ENCODE assay signal across 10 cellular contexts in the genomic region with DNA sequence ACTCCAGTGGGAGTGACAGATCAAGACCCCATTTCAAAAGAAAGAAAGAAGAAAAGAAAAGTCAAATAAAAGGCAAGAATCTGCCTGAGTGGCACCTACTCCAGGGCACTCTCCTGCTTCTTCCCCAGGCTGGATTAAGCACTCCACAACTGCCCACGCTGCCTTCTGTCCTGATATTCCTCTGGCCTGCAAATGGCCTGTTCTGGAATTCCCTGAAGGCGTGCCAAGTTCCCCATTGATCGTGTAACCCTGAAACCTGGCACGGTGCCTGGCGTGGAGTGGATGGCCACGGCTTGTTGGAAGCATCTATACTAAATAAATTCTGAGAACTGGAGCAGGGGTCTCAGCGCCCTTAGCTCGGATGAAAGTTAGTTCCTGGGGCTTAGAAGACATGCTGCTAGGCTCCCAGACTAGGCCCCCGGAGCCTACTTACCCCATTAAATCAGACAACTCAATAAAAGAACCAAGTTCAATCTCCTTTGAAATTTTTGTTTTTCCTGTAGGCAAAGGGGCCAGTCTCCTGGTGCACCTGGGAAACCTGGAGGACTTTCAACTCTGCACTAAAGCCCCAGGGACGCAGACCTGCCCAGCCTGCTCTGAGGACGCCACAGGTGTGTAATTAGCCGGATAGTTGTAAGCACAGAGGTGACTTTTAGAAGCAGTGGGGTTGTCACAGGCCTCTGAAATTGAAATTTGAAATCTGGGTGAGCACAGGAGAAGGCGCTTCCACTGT. TPM values are rescaled to one million over a fixed set of nuclear protein-coding genes. Genes with fewer than 3 reads are reported as not detected.
DNase-seq lines count a peak whose midpoint lies in the region; ATAC-seq and TF ChIP-seq lines count a peak whose summit lies in the region.
"Had no signal": no experiment of that assay in that cellular context is flagged by ENCODE, and none has a peak within 500 bp of the region (broad histone marks: within the 10 kb centered on the region; RNA-seq: fewer than 3 reads in every experiment).

No MANE protein-coding gene starts in this region.

- H3K9me3 ChIP-seq in colonic mucosa (no peaks in the 10 kb centered on the region), left lung (no peaks in the 10 kb centered on the region), upper lobe of right lung (no peaks in the 10 kb centered on the region), MM.1S (replicated peaks; ENCODE audit: insufficient read depth, low read length) (no peaks in the 10 kb centered on the region)

- peak overlapping the region; percentile 37 for H3K27ac ChIP-seq in colonic mucosa
- peak overlapping the region in 1 of 2 donors; percentile 0 for H3K27ac ChIP-seq in left lung
- no peak overlapping the region for H3K27ac ChIP-seq in upper lobe of right lung
- no peak overlapping the region for H3K27ac ChIP-seq in MM.1S (ENCODE audit: low read length)
- H3K27ac ChIP-seq: WERI-Rb-1 had no signal

- H3K9ac ChIP-seq in colonic mucosa (ENCODE audit: low read depth in 2 of 2, low read length in 2 of 2) (peak overlapping the region in 1 of 2 donors; percentile 2), MM.1S (ENCODE audit: low read length) (no peak overlapping the region)

- peak; percentile 47 for DNase-seq in NCI-H2196 (lab: John Stamatoyannopoulos, UW; ENCODE audit: unreplicated experiment)
- no peak for DNase-seq in NCI-H2196 treated with DMSO at 0.1 percent for 48 hours (lab: John Stamatoyannopoulos, UW; ENCODE audit: unreplicated experiment)
- DNase-seq in colonic mucosa, result peak; percentile 63
- peak in 1 of 2 donors; percentile 60 for DNase-seq in left lung
- DNase-seq in upper lobe of right lung, result peak; percentile 83
- DNase-seq in stimulated activated CD4-positive, alpha-beta T cell treated with anti-CD3 and anti-CD28 coated beads, Interleukin-15, amount 100 ng/mL, for 24 hours, result no peak
- no peak for DNase-seq in NCI-H2081 treated with DMSO at 0.1 percent for 48 hours (lab: John Stamatoyannopoulos, UW)
- no peak for DNase-seq in MM.1S
- DNase-seq: activated naive CD8-positive, alpha-beta T cell treated with anti-CD3 and anti-CD28 coated beads, Interleukin-2, amount 50 U/mL, for 24 hours; WERI-Rb-1 had no signal

- H3F3A ChIP-seq in MM.1S (ENCODE audit: insufficient read depth, low read length), result no peaks in the 10 kb centered on the region

- H3K79me2 ChIP-seq in MM.1S (ENCODE audit: low read length), result no peaks in the 10 kb centered on the region

- TF ChIP-seq CTCF in colonic mucosa (IDR thresholded peaks at IDR 0.05), result no peak
- no peak for TF ChIP-seq CTCF in left lung (IDR thresholded peaks at IDR 0.05)
- no peak for TF ChIP-seq CTCF in upper lobe of right lung (IDR thresholded peaks at IDR 0.05)
- no peak for TF ChIP-seq CTCF in MM.1S (IDR thresholded peaks at IDR 0.05; ENCODE audit: low read length)

- ATAC-seq in left lung, result peak; percentile 83
- peak; percentile 62 for ATAC-seq in upper lobe of right lung
- ATAC-seq: activated naive CD8-positive, alpha-beta T cell treated with anti-CD3 and anti-CD28 coated beads, Interleukin-2, amount 50 U/mL, for 24 hours had no signal

- intact Hi-C loops in colonic mucosa (cut with DNase I) (no loop called here), left lung (cut with DNase I) (no loop called here), upper lobe of right lung (cut with DNase I) (no loop called here)

- H3K4me3 ChIP-seq in colonic mucosa (no peak overlapping the region), left lung (no peak overlapping the region), upper lobe of right lung (no peak overlapping the region), MM.1S (ENCODE audit: low read length) (no peak overlapping the region)

- no peaks in the 10 kb centered on the region for H4K20me1 ChIP-seq in MM.1S (ENCODE audit: insufficient read depth, low read length)

- no peak overlapping the region for H2AFZ ChIP-seq in MM.1S (ENCODE audit: low read length)

- H3K9me2 ChIP-seq in MM.1S (replicated peaks; ENCODE audit: insufficient read depth, low read length), result no peaks in the 10 kb centered on the region

- H3K36me3 ChIP-seq in colonic mucosa, result no peaks in the 10 kb centered on the region
- H3K36me3 ChIP-seq in left lung, result peaks cover 0 to 51% of the 10 kb centered on the region in 2 donors
- H3K36me3 ChIP-seq in upper lobe of right lung, result peaks cover 48% of the 10 kb centered on the region
- no peaks in the 10 kb centered on the region for H3K36me3 ChIP-seq in MM.1S (replicated peaks; ENCODE audit: insufficient read depth, low read length)

- H3K27me3 ChIP-seq in colonic mucosa, result no peaks in the 10 kb centered on the region
- H3K27me3 ChIP-seq in left lung, result no peaks in the 10 kb centered on the region
- H3K27me3 ChIP-seq in upper lobe of right lung, result no peaks in the 10 kb centered on the region
- H3K27me3 ChIP-seq in MM.1S (replicated peaks; ENCODE audit: insufficient read depth, low read length), result no peaks in the 10 kb centered on the region

- H3K4me2 ChIP-seq in MM.1S (ENCODE audit: low read depth, low read length), result no peak overlapping the region

- H3K4me1 ChIP-seq in colonic mucosa (peaks cover 13% of the 10 kb centered on the region), left lung (peaks cover 3 to 16% of the 10 kb centered on the region in 2 donors), upper lobe of right lung (peaks cover 8% of the 10 kb centered on the region), MM.1S (ENCODE audit: low read length) (no peaks in the 10 kb centered on the region)

RNA-seq across cellular contexts. Expression of a gene that starts 21.9 kb away (rescaled TPM):
- total RNA-seq in colonic mucosa (10 to 100 TPM; 36.6 to 37.1 TPM), left lung (10 to 100 TPM; 28.9 to 35.7 TPM), upper lobe of right lung (35.6 TPM)

RNA-seq across cellular contexts. Expression of a gene that starts 22.6 kb away (rescaled TPM):
- under 1 TPM; 0.11 to 0.15 TPM for total RNA-seq in colonic mucosa
- under 1 TPM; 0.55 to 0.68 TPM for total RNA-seq in left lung
- total RNA-seq in upper lobe of right lung, result 2.0 TPM

RNA-seq across cellular contexts. Expression of a gene that starts 38.6 kb away (rescaled TPM):
- 10 to 100 TPM; 19.3 to 25.1 TPM for total RNA-seq in colonic mucosa
- 10 to 100 TPM; 15.9 to 16.6 TPM for total RNA-seq in left lung
- 14.2 TPM for total RNA-seq in upper lobe of right lung

Comparison
In these comparisons a context has a peak if more than half of its experiments do, and no peak if none do; other contexts are left out.
1. DNase-seq: peak in NCI-H2196 (single experiment), colonic mucosa (single experiment) and upper lobe of right lung (single experiment); none in NCI-H2196 treated with DMSO at 0.1 percent for 48 hours (single experiment), stimulated activated CD4-positive, alpha-beta T cell treated with anti-CD3 and anti-CD28 coated beads, Interleukin-15, amount 100 ng/mL, for 24 hours (single experiment), NCI-H2081 treated with DMSO at 0.1 percent for 48 hours (single experiment) and MM.1S (single experiment).